In the genomic region with DNA sequence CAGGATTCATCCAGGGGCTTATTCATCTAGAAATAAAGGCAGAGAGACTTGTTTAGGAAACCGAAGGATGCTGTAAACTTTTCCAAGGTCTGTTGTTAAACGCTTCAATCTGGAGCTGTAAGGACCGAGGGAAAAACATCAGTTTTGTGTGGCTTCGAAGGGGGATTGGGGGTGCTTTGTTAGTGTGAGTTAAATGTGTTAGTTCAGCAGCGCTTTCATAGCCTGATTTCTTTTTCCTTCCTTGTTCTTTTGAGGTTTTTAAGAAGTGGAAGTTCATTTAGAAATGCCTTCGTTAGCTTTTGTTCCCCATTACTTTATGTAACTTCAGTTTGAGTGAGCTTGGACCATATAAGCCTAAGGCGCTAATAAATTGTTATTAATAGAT, we compare ENCODE assay signal across 8 cellular contexts. TPM values are rescaled to one million over a fixed set of nuclear protein-coding genes. Genes with fewer than 3 reads are reported as not detected.
DNase-seq lines count a peak whose midpoint lies in the region; ATAC-seq, FAIRE-seq and TF ChIP-seq lines count a peak whose summit lies in the region.

No MANE protein-coding gene starts in this region.

- ATAC-seq in activated CD8-positive, alpha-beta memory T cell treated with anti-CD3 and anti-CD28 coated beads, Interleukin-2, amount 10 ng/mL, durations not matched to agents 7 days and 5 days, result no peak

- H3K27me3 ChIP-seq in keratinocyte (ENCODE audit: control insufficient read depth, extremely low read depth, insufficient read depth, low read length) (no peaks in the 10 kb centered on the region), testis (no peaks in the 10 kb centered on the region)

- intact Hi-C loops in activated T-helper 2 cell treated with anti-CD3 and anti-CD28 coated beads, Interferon-gamma antibody, Interleukin-2, Interleukin-4, amounts not matched to agents 10 μg/mL and 5 μg/mL and 100 μg/mL, durations not matched to agents 14 hours and 24 hours and 36 hours (cut with micrococcal nuclease), result no loop called here
- intact Hi-C loops in testis (cut with DNase I; ENCODE audit: low total_unique reads), result no loop called here

- H3K27ac Mint-ChIP-seq in activated CD8-positive, alpha-beta memory T cell treated with anti-CD3 and anti-CD28 coated beads, Interleukin-2, amount 10 ng/mL, durations not matched to agents 7 days and 5 days, result no peak overlapping the region
- H3K27ac Mint-ChIP-seq in activated T-helper 2 cell treated with anti-CD3 and anti-CD28 coated beads, Interferon-gamma antibody, Interleukin-2, Interleukin-4, amounts not matched to agents 10 μg/mL and 5 μg/mL and 100 μg/mL, durations not matched to agents 14 hours and 24 hours and 36 hours, result no peak overlapping the region

- H3K79me2 ChIP-seq in keratinocyte (ENCODE audit: control insufficient read depth, insufficient read depth, low read length), result peaks cover 65% of the 10 kb centered on the region

- no peak for DNase-seq in activated CD8-positive, alpha-beta memory T cell treated with anti-CD3 and anti-CD28 coated beads, Interleukin-2, amount 10 ng/mL, durations not matched to agents 7 days and 5 days
- no peak for DNase-seq in activated CD8-positive, alpha-beta memory T cell treated with anti-CD3 and anti-CD28 coated beads for 24 hours
- no peak for DNase-seq in activated T-helper 2 cell treated with anti-CD3 and anti-CD28 coated beads, Interferon-gamma antibody, Interleukin-2, Interleukin-4, amounts not matched to agents 10 μg/mL and 5 μg/mL and 100 μg/mL, durations not matched to agents 14 hours and 24 hours and 36 hours (ENCODE audit: low spot score)
- DNase-seq in keratinocyte (ENCODE audit: low read depth, low spot score) (no peak), testis (no peak), NCI-H524 (lab: John Stamatoyannopoulos, UW) (no peak), activated gamma-delta T cell treated with Interleukin-2 at 50 U/mL for 16 hours (no peak), occipital lobe (lab: John Stamatoyannopoulos, UW) (no peak)

- peaks cover under 1% of the 10 kb centered on the region for H3K36me3 Mint-ChIP-seq in activated CD8-positive, alpha-beta memory T cell treated with anti-CD3 and anti-CD28 coated beads, Interleukin-2, amount 10 ng/mL, durations not matched to agents 7 days and 5 days
- H3K36me3 Mint-ChIP-seq in activated T-helper 2 cell treated with anti-CD3 and anti-CD28 coated beads, Interferon-gamma antibody, Interleukin-2, Interleukin-4, amounts not matched to agents 10 μg/mL and 5 μg/mL and 100 μg/mL, durations not matched to agents 14 hours and 24 hours and 36 hours (ENCODE audit: low read depth), result peaks cover 4% of the 10 kb centered on the region

- peak overlapping the region; percentile 96 for H3K4me2 ChIP-seq in keratinocyte (ENCODE audit: control insufficient read depth, extremely low read depth, insufficient read depth, low read depth, low read length)

- no peaks in the 10 kb centered on the region for H3K27me3 Mint-ChIP-seq in activated CD8-positive, alpha-beta memory T cell treated with anti-CD3 and anti-CD28 coated beads, Interleukin-2, amount 10 ng/mL, durations not matched to agents 7 days and 5 days
- peaks cover 14% of the 10 kb centered on the region for H3K27me3 Mint-ChIP-seq in activated T-helper 2 cell treated with anti-CD3 and anti-CD28 coated beads, Interferon-gamma antibody, Interleukin-2, Interleukin-4, amounts not matched to agents 10 μg/mL and 5 μg/mL and 100 μg/mL, durations not matched to agents 14 hours and 24 hours and 36 hours (ENCODE audit: low read depth)

- no peak overlapping the region for H2AFZ ChIP-seq in keratinocyte (ENCODE audit: control insufficient read depth, low read length)

- TF ChIP-seq POLR2A in testis (IDR thresholded peaks at IDR 0.05), result no peak

- FAIRE-seq in keratinocyte (lab: Jason Lieb, UNC), result no peak

- H3K36me3 ChIP-seq in keratinocyte (ENCODE audit: control insufficient read depth in 2 of 2, extremely low read depth in 1 of 2, insufficient read depth in 2 of 2, low read length in 2 of 2) (no peaks in the 10 kb centered on the region), testis (ENCODE audit: low read depth, missing control alignments) (no peaks in the 10 kb centered on the region)

- H3K4me3 Mint-ChIP-seq in activated CD8-positive, alpha-beta memory T cell treated with anti-CD3 and anti-CD28 coated beads, Interleukin-2, amount 10 ng/mL, durations not matched to agents 7 days and 5 days, result peak overlapping the region; percentile 100
- H3K4me3 Mint-ChIP-seq in activated T-helper 2 cell treated with anti-CD3 and anti-CD28 coated beads, Interferon-gamma antibody, Interleukin-2, Interleukin-4, amounts not matched to agents 10 μg/mL and 5 μg/mL and 100 μg/mL, durations not matched to agents 14 hours and 24 hours and 36 hours (ENCODE audit: low read depth), result peak overlapping the region; percentile 85

- H3K4me1 ChIP-seq in keratinocyte (ENCODE audit: control insufficient read depth, extremely low read depth, insufficient read depth, low read length) (peaks cover 27% of the 10 kb centered on the region), testis (peaks cover 3% of the 10 kb centered on the region)

- WGBS in testis, 2 donors, result 12 to 14% methylated on average over 7 of the region's 7 CpGs

- H3K27ac ChIP-seq in keratinocyte (ENCODE audit: control insufficient read depth, insufficient read depth, low read length), result no peak overlapping the region
- peak overlapping the region; percentile 73 to 87 for H3K27ac ChIP-seq in testis

- no peaks in the 10 kb centered on the region for H3K9me3 ChIP-seq in keratinocyte (ENCODE audit: control insufficient read depth, low read depth, low read length)
- H3K9me3 ChIP-seq in testis, result no peaks in the 10 kb centered on the region

- no peaks in the 10 kb centered on the region for H3K9me3 Mint-ChIP-seq in activated CD8-positive, alpha-beta memory T cell treated with anti-CD3 and anti-CD28 coated beads, Interleukin-2, amount 10 ng/mL, durations not matched to agents 7 days and 5 days (ENCODE audit: low read depth)
- no peaks in the 10 kb centered on the region for H3K9me3 Mint-ChIP-seq in activated T-helper 2 cell treated with anti-CD3 and anti-CD28 coated beads, Interferon-gamma antibody, Interleukin-2, Interleukin-4, amounts not matched to agents 10 μg/mL and 5 μg/mL and 100 μg/mL, durations not matched to agents 14 hours and 24 hours and 36 hours

- dilution Hi-C loops in keratinocyte (cut with MboI; ENCODE audit: extremely low pct_ligation_motif_present, low sequenced_read_pairs), result no loop called here

- H4K20me1 ChIP-seq in keratinocyte (ENCODE audit: control insufficient read depth, extremely low read depth, insufficient read depth, low read length), result peaks cover 9% of the 10 kb centered on the region

- H3K4me3 ChIP-seq in keratinocyte (ENCODE audit: control insufficient read depth in 2 of 3, extremely low read depth in 1 of 3, insufficient read depth in 2 of 3, low read depth in 1 of 3, low read length in 3 of 3) (peak overlapping the region; percentile 75 to 100 (median 83)), testis (peak overlapping the region; percentile 88 to 91)

- CTCF ChIA-PET in activated CD8-positive, alpha-beta memory T cell treated with anti-CD3 and anti-CD28 coated beads, Interleukin-2, amount 10 ng/mL, durations not matched to agents 7 days and 5 days (lab: Charles Lee), result no interaction called here

- H3K9ac ChIP-seq in keratinocyte (ENCODE audit: control insufficient read depth, extremely low read depth, insufficient read depth, low read length), result peak overlapping the region; percentile 88

- peaks cover 3% of the 10 kb centered on the region for H3K9me1 ChIP-seq in keratinocyte (ENCODE audit: control insufficient read depth, extremely low read depth, insufficient read depth, low read length)

- TF ChIP-seq CTCF in keratinocyte (optimal IDR thresholded peaks at IDR 0.05 in 1 of 3, IDR thresholded peaks at IDR 0.05 in 1 of 3, conservative IDR thresholded peaks at IDR 0.05 in 1 of 3; ENCODE audit: extremely low read depth in 1 of 3, insufficient read depth in 2 of 3, low read length in 3 of 3) (no peak), testis (IDR thresholded peaks at IDR 0.05) (no peak)

- peaks cover 30% of the 10 kb centered on the region for H3K4me1 Mint-ChIP-seq in activated CD8-positive, alpha-beta memory T cell treated with anti-CD3 and anti-CD28 coated beads, Interleukin-2, amount 10 ng/mL, durations not matched to agents 7 days and 5 days
- peaks cover 16% of the 10 kb centered on the region for H3K4me1 Mint-ChIP-seq in activated T-helper 2 cell treated with anti-CD3 and anti-CD28 coated beads, Interferon-gamma antibody, Interleukin-2, Interleukin-4, amounts not matched to agents 10 μg/mL and 5 μg/mL and 100 μg/mL, durations not matched to agents 14 hours and 24 hours and 36 hours (ENCODE audit: low read depth)

RNA-seq across cellular contexts. Expression of a gene that starts 1.5 kb away (rescaled TPM):
- 1 to 10 TPM; 8.3 to 9.6 TPM for total RNA-seq in activated CD8-positive, alpha-beta memory T cell treated with anti-CD3 and anti-CD28 coated beads, Interleukin-2, amount 10 ng/mL, durations not matched to agents 7 days and 5 days
- 7.3 and 8.0 TPM in 2 replicates for total RNA-seq in activated T-helper 2 cell treated with anti-CD3 and anti-CD28 coated beads, Interferon-gamma antibody, Interleukin-2, Interleukin-4, amounts not matched to agents 10 μg/mL and 5 μg/mL and 100 μg/mL, durations not matched to agents 14 hours and 24 hours and 36 hours
- polyA plus RNA-seq in keratinocyte, result 6.8 to 8.6 TPM (median 8.3 TPM) in 3 replicates
- polyA plus RNA-seq in keratinocyte (2011; ENCODE audit: low read depth), result 12.4 TPM
- 10.8 and 12.5 TPM in 2 replicates for polyA plus RNA-seq in keratinocyte (2011; cell fraction: cytosol; rRNA removed)
- polyA plus RNA-seq in keratinocyte (2011; cell fraction: nucleus; rRNA removed), result 26.7 and 27.6 TPM in 2 replicates
- polyA plus RNA-seq in keratinocyte (2012; ENCODE audit: low replicate concordance), result 12.4 and 14.7 TPM in 2 replicates
- 17.3 to 28.7 TPM (median 24.6 TPM) in 3 replicates for polyA minus RNA-seq in keratinocyte
- polyA minus RNA-seq in keratinocyte (2011; cell fraction: cytosol; rRNA and poly(A)+ RNA removed), result 10.6 TPM
- 18.7 and 31.6 TPM in 2 replicates for polyA minus RNA-seq in keratinocyte (2011; cell fraction: nucleus; rRNA and poly(A)+ RNA removed)
- 10 to 100 TPM; 95.9 to 96.9 TPM for total RNA-seq in testis
- polyA plus RNA-seq in testis (ENCODE audit: insufficient read depth, low read depth, low replicate concordance), result 44.2 TPM
- total RNA-seq in occipital lobe, result 11.4 TPM

RNA-seq across cellular contexts. Expression of a gene that starts 2.7 kb away (rescaled TPM):
- total RNA-seq in activated CD8-positive, alpha-beta memory T cell treated with anti-CD3 and anti-CD28 coated beads, Interleukin-2, amount 10 ng/mL, durations not matched to agents 7 days and 5 days, result 10 to 100 TPM; 29.4 to 32.2 TPM
- total RNA-seq in activated T-helper 2 cell treated with anti-CD3 and anti-CD28 coated beads, Interferon-gamma antibody, Interleukin-2, Interleukin-4, amounts not matched to agents 10 μg/mL and 5 μg/mL and 100 μg/mL, durations not matched to agents 14 hours and 24 hours and 36 hours, result 31.6 and 34.0 TPM in 2 replicates
- 21.4 to 31.5 TPM (median 24.2 TPM) in 3 replicates for polyA plus RNA-seq in keratinocyte
- polyA plus RNA-seq in keratinocyte (2011; ENCODE audit: low read depth), result 23.2 TPM
- polyA plus RNA-seq in keratinocyte (2011; cell fraction: cytosol; rRNA removed), result 20.1 and 31.2 TPM in 2 replicates
- polyA plus RNA-seq in keratinocyte (2011; cell fraction: nucleus; rRNA removed), result 26.9 and 31.6 TPM in 2 replicates
- polyA plus RNA-seq in keratinocyte (2012; ENCODE audit: low replicate concordance), result 17.7 and 24.1 TPM in 2 replicates
- 4.5 to 9.3 TPM (median 5.4 TPM) in 3 replicates for polyA minus RNA-seq in keratinocyte
- 12.5 TPM for polyA minus RNA-seq in keratinocyte (2011; cell fraction: cytosol; rRNA and poly(A)+ RNA removed)
- 3.9 and 6.9 TPM in 2 replicates for polyA minus RNA-seq in keratinocyte (2011; cell fraction: nucleus; rRNA and poly(A)+ RNA removed)
- total RNA-seq in testis, result 10 to 100 TPM; 65.9 to 69.7 TPM
- 52.2 TPM for polyA plus RNA-seq in testis (ENCODE audit: insufficient read depth, low read depth, low replicate concordance)
- 32.4 TPM for total RNA-seq in occipital lobe
